9 cellular contexts compared by ENCODE assay signal in genomic region chr19:43798026-43798545, GRCh38. TPM values are rescaled to one million over a fixed set of nuclear protein-coding genes. Genes with fewer than 3 reads are reported as not detected.
A peak's percentile ranks its signal among the peaks of the same experiment; 100 is the strongest.
DNase-seq lines count a peak whose midpoint lies in the region; ATAC-seq and TF ChIP-seq lines count a peak whose summit lies in the region.
"Had no signal": no experiment of that assay in that cellular context is flagged by ENCODE, and none has a peak within 500 bp of the region (broad histone marks: within the 10 kb centered on the region; RNA-seq: fewer than 3 reads in every experiment).

No MANE protein-coding gene starts in this region.

- no peaks in the 10 kb centered on the region for H3K27me3 ChIP-seq in right cardiac atrium (ENCODE audit: control insufficient read depth, insufficient read depth)
- peaks cover 4% of the 10 kb centered on the region for H3K27me3 ChIP-seq in mucosa of stomach (ENCODE audit: control insufficient read depth, insufficient read depth, low read length)

- peaks cover 51% of the 10 kb centered on the region for H3K27me3 Mint-ChIP-seq in chondrocyte (ENCODE audit: low read depth)

- no peak overlapping the region for H3K27ac ChIP-seq in right cardiac atrium (ENCODE audit: low read length)

- intact Hi-C loops in right cardiac atrium (cut with DNase I) (no loop called here), left ventricle myocardium superior (cut with micrococcal nuclease) (no loop called here)

- H3K36me3 ChIP-seq in mucosa of stomach (ENCODE audit: control insufficient read depth, insufficient read depth, low read length): no peaks in the 10 kb centered on the region

- peaks cover 9% of the 10 kb centered on the region for H3K4me1 Mint-ChIP-seq in chondrocyte (ENCODE audit: low read depth)

- peak; percentile 5 to 15 for ATAC-seq in right cardiac atrium
- ATAC-seq in left ventricle myocardium superior: no peak

- DNase-seq in right cardiac atrium: no peak
- DNase-seq in left ventricle myocardium superior: no peak
- DNase-seq in chondrocyte (ENCODE audit: low spot score): no peak
- no peak for DNase-seq in epidermal melanocyte (ENCODE audit: insufficient read length, low spot score)
- DNase-seq in activated CD4-positive, CD25-positive, alpha-beta regulatory T cell treated with anti-CD3 and anti-CD28 coated beads, Interleukin-2, amount 50 U/mL, for 72 hours: no peak
- DNase-seq in GM13977 (ENCODE audit: low spot score): no peak
- no peak for DNase-seq in DMS79 treated with DMSO at 0.1 percent for 48 hours (lab: John Stamatoyannopoulos, UW)
- DNase-seq: Kasumi-1 had no signal

- in situ Hi-C loops in GM13977 (cut with MboI; ENCODE audit: low pct_unique_long_range_greater_than_20kb, low sequenced_read_pairs, unreplicated experiment): no loop called here

- H3K9me3 ChIP-seq in right cardiac atrium (ENCODE audit: control insufficient read depth, low read length) (no peaks in the 10 kb centered on the region), mucosa of stomach (ENCODE audit: control insufficient read depth, low read length) (no peaks in the 10 kb centered on the region)

- whole genome bisulfite sequencing in right cardiac atrium: 53% methylated on average over 5 of the region's 5 CpGs

- no peak overlapping the region for H3K27ac Mint-ChIP-seq in chondrocyte (ENCODE audit: unreplicated experiment)

- peak overlapping the region; percentile 51 for H3K9ac ChIP-seq in mucosa of stomach (ENCODE audit: low read length)

- no peak for TF ChIP-seq CTCF in chondrocyte (IDR thresholded peaks at IDR 0.05)
- no peak for TF ChIP-seq CTCF in GM13977 (IDR thresholded peaks at IDR 0.05; ENCODE audit: extremely low read depth, insufficient read depth, missing control alignments)

- peaks cover 3% of the 10 kb centered on the region for H3K36me3 Mint-ChIP-seq in chondrocyte (ENCODE audit: low read depth)

- H3K4me3 Mint-ChIP-seq in chondrocyte (ENCODE audit: unreplicated experiment): peak overlapping the region; percentile 63

- H3K9me3 Mint-ChIP-seq in chondrocyte (ENCODE audit: low read depth): peaks cover 8% of the 10 kb centered on the region

- H3K4me1 ChIP-seq in right cardiac atrium (ENCODE audit: control insufficient read depth, insufficient read depth, low read length) (peaks cover 2% of the 10 kb centered on the region), mucosa of stomach (ENCODE audit: control insufficient read depth, insufficient read depth, low read length) (peaks cover 12% of the 10 kb centered on the region)

- no peak overlapping the region for H3K4me3 ChIP-seq in right cardiac atrium (ENCODE audit: low read length)
- peak overlapping the region; percentile 76 for H3K4me3 ChIP-seq in mucosa of stomach (ENCODE audit: low read length)

RNA-seq across cellular contexts. Expression of gene LYPD5, which starts 4.2 kb away (rescaled TPM):
- 1 to 10 TPM in 2 of 4 donors, under 1 TPM in 2; 0.28 to 2.5 (median 0.90) TPM for total RNA-seq in right cardiac atrium
- polyA plus RNA-seq in right cardiac atrium: 0.34 TPM
- 0.89 TPM for total RNA-seq in left ventricle myocardium superior
- total RNA-seq in chondrocyte: not detected in 3 replicates

RNA-seq across cellular contexts. Expression of gene KCNN4, which starts 17.3 kb away (rescaled TPM):
- total RNA-seq in right cardiac atrium (1 to 10 TPM in 1 of 4 donors, under 1 TPM in 2, not detected in 1; 0.26 to 1.4 (median 0.32) TPM), left ventricle myocardium superior (0.50 TPM), chondrocyte (2.3 to 3.3 TPM (median 2.9 TPM) in 3 replicates)
- polyA plus RNA-seq in right cardiac atrium: 0.34 TPM

RNA-seq across cellular contexts. Expression of gene ZNF283, which starts 29.0 kb away (rescaled TPM):
- 10 to 100 TPM; 10.7 to 13.8 (median 11.3) TPM for total RNA-seq in right cardiac atrium
- polyA plus RNA-seq in right cardiac atrium: 4.7 TPM
- total RNA-seq in left ventricle myocardium superior: 11.0 TPM
- 7.6 to 12.8 TPM (median 8.4 TPM) in 3 replicates for total RNA-seq in chondrocyte

RNA-seq across cellular contexts. Expression of gene SMG9, which starts 43.3 kb away (rescaled TPM):
- total RNA-seq in right cardiac atrium: 10 to 100 TPM; 14.8 to 21.0 (median 15.8) TPM
- polyA plus RNA-seq in right cardiac atrium: 11.7 TPM
- total RNA-seq in left ventricle myocardium superior: 17.9 TPM
- 46.9 to 55.4 TPM (median 47.2 TPM) in 3 replicates for total RNA-seq in chondrocyte
